18 cellular contexts compared by ENCODE assay signal in genomic region chrX:129845616-129846190, GRCh38. TPM values are rescaled to one million over a fixed set of nuclear protein-coding genes. Genes with fewer than 3 reads are reported as not detected.
DNase-seq lines count a peak whose midpoint lies in the region; ATAC-seq and TF ChIP-seq lines count a peak whose summit lies in the region.
"Had no signal": no experiment of that assay in that cellular context is flagged by ENCODE, and none has a peak within 500 bp of the region (broad histone marks: within the 10 kb centered on the region; RNA-seq: fewer than 3 reads in every experiment).

No MANE protein-coding gene starts in this region.

- H3K9me3 ChIP-seq in PC-3 (ENCODE audit: low read length), result no peaks in the 10 kb centered on the region
- H3K9me3 ChIP-seq: HAP-1 had no signal

- ATAC-seq in PC-3 (peak; percentile 41), esophagus mucosa (peak; percentile 56), HG02884 (IDR thresholded peaks at IDR 0.05; ENCODE audit: unreplicated experiment) (no peak), GM21526 (IDR thresholded peaks at IDR 0.05; ENCODE audit: low FRiP score, unreplicated experiment) (no peak)
- ATAC-seq: SK-N-SH treated with all-trans-retinoic acid at 6 μM for 48 hours had no signal

- peaks cover 26% of the 10 kb centered on the region for H3K4me1 ChIP-seq in PC-3 (ENCODE audit: insufficient read depth, low read length)
- H3K4me1 ChIP-seq: HAP-1 had no signal

- 0 out of 2 replicates have a peak overlapping the region, but pooled peaks have one; percentile 12 for H3K4me3 ChIP-seq in PC-3 (ENCODE audit: low read length)
- H3K4me3 ChIP-seq: BLaER1 treated with 17β-estradiol and CSF1 and Interleukin-3, amounts not matched to agents 10 nM and 100 nM; HAP-1 had no signal

- H3K27ac ChIP-seq in PC-3 (ENCODE audit: low read length), result no peak overlapping the region
- H3K27ac ChIP-seq: BLaER1 treated with 17β-estradiol and CSF1 and Interleukin-3, amounts not matched to agents 10 nM and 100 nM had no signal

- H3K9ac ChIP-seq in PC-3 (ENCODE audit: low read length), result no peak overlapping the region
- H3K9ac ChIP-seq: BLaER1 treated with 17β-estradiol and CSF1 and Interleukin-3, amounts not matched to agents 10 nM and 100 nM had no signal

- no peaks in the 10 kb centered on the region for H3K27me3 ChIP-seq in PC-3 (ENCODE audit: low read length)

- intact Hi-C loops in PC-3 (cut with micrococcal nuclease), result no loop called here

- no peaks in the 10 kb centered on the region for H3K9me2 ChIP-seq in PC-3 (replicated peaks; ENCODE audit: low read length)

- H3K27ac Mint-ChIP-seq in type B pancreatic cell, result peak overlapping the region; percentile 39
- H3K27ac Mint-ChIP-seq: IgD-negative memory B cell had no signal

- peaks cover 12% of the 10 kb centered on the region for H3K4me1 Mint-ChIP-seq in type B pancreatic cell (ENCODE audit: unreplicated experiment)

- no TSS peak for BruUV-seq in PC-3 (replicated peaks; lab: Mats Ljungman, UMichigan)

- CTCF ChIA-PET in PC-3 (lab: Charles Lee), result no interaction called here

- POLR2A ChIA-PET in PC-3 (lab: Charles Lee; ENCODE audit: unreplicated experiment), result no interaction called here

- DNase-seq in ELR (ENCODE audit: low read depth) (peak; percentile 3), PC-3 (peak; percentile 76), type B pancreatic cell (ENCODE audit: extremely low spot score, unreplicated experiment) (no peak), NCI-H2107 treated with DMSO at 0.1 percent for 48 hours (lab: John Stamatoyannopoulos, UW; ENCODE audit: unreplicated experiment) (no peak)
- DNase-seq: DMS79; NCI-H1436; NCI-H2081; NCI-H2227 treated with DMSO at 0.1 percent for 48 hours; NCI-H69; NK-92 treated with Interleukin-12 subunit alpha and Interleukin-12 subunit beta, amount 100 ng/mL, for 24 hours; OCI-M1 had no signal

- peak overlapping the region; percentile 33; the same call in 1 of the 2 replicates for H2AFZ ChIP-seq in PC-3 (ENCODE audit: low read length)

- H3K36me3 ChIP-seq in PC-3 (ENCODE audit: low read depth, low read length), result peaks cover 7% of the 10 kb centered on the region; the same call in 1 of the 2 replicates

- H4K20me1 ChIP-seq in PC-3 (ENCODE audit: low read length), result no peaks in the 10 kb centered on the region

- H3K36me3 Mint-ChIP-seq in type B pancreatic cell, result no peaks in the 10 kb centered on the region
- H3K36me3 Mint-ChIP-seq: IgD-negative memory B cell had no signal

- no peak for TF ChIP-seq CTCF in PC-3 (conservative IDR thresholded peaks at IDR 0.05; ENCODE audit: low read depth, low read length)
- no peak for TF ChIP-seq CTCF in type B pancreatic cell (conservative IDR thresholded peaks at IDR 0.05)

- no peaks in the 10 kb centered on the region for H3F3A ChIP-seq in PC-3 (ENCODE audit: low read length, unreplicated experiment)

- peaks cover 25% of the 10 kb centered on the region for H3K79me2 ChIP-seq in PC-3 (ENCODE audit: low read length)

- no peaks in the 10 kb centered on the region for H3K9me3 Mint-ChIP-seq in type B pancreatic cell
- H3K9me3 Mint-ChIP-seq: IgD-negative memory B cell had no signal

- peak overlapping the region; percentile 72 for H3K4me3 Mint-ChIP-seq in type B pancreatic cell
- H3K4me3 Mint-ChIP-seq: IgD-negative memory B cell had no signal

- H3K27me3 Mint-ChIP-seq in type B pancreatic cell, result peaks cover 15% of the 10 kb centered on the region

- peak overlapping the region; percentile 62 for H3K4me2 ChIP-seq in PC-3 (ENCODE audit: low read length)
- H3K4me2 ChIP-seq: BLaER1 treated with 17β-estradiol and CSF1 and Interleukin-3, amounts not matched to agents 10 nM and 100 nM had no signal

RNA-seq across cellular contexts. Expression of gene ZDHHC9, which starts 2.0 kb away (rescaled TPM):
- total RNA-seq in PC-3 (2014; rRNA removed) (29.0 and 30.5 TPM in 2 replicates), esophagus mucosa (12.8 TPM), type B pancreatic cell (ENCODE audit: low replicate concordance) (35.3 and 56.6 TPM in 2 replicates)

Comparison
In these comparisons a context has a peak if more than half of its experiments do, and no peak if none do; other contexts are left out.
1. DNase-seq: peak in ELR (single experiment) and PC-3 (single experiment); none in type B pancreatic cell (single experiment) and NCI-H2107 treated with DMSO at 0.1 percent for 48 hours (single experiment).
2. ATAC-seq: peak in PC-3 (single experiment) and esophagus mucosa (single experiment); none in HG02884 (single experiment) and GM21526 (single experiment).